ENCODE assay signal across 12 cellular contexts in the genomic region with DNA sequence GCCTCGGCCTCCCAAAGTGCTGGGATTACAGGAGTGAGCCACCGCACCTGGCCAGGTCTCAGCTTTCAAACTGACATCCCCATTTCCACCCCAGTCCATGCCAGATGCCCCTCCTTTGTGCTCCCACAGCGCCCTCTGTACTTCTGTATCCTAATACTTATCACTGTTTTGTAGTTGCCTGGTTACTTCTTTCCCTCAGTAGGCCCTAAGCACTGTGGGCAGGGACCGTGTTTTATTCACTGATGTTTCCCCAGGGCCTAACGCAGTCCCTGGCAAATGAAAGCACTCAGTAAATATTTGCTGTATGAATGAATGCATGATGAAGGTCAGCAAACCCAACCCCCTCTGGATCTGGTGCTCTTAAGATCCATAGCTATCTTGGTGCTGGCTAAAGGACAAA. TPM values are rescaled to one million over a fixed set of nuclear protein-coding genes. Genes with fewer than 3 reads are reported as not detected.
A peak's percentile ranks its signal among the peaks of the same experiment; 100 is the strongest.
DNase-seq lines count a peak whose midpoint lies in the region; ATAC-seq, FAIRE-seq and TF ChIP-seq lines count a peak whose summit lies in the region.
"Had no signal": no experiment of that assay in that cellular context is flagged by ENCODE, and none has a peak within 500 bp of the region (broad histone marks: within the 10 kb centered on the region; RNA-seq: fewer than 3 reads in every experiment).

No MANE protein-coding gene starts in this region.

- H3K4me3 Mint-ChIP-seq in naive thymus-derived CD4-positive, alpha-beta T cell = peak overlapping the region in 3 of 10 donors; percentile 4 to 78 (median 64)

- DNase-seq in ELF-1 (ENCODE audit: low read depth, low spot score) = peak; percentile 30
- peak; percentile 37 for DNase-seq in M059J (ENCODE audit: low read depth)
- DNase-seq in WERI-Rb-1 = no peak
- no peak for DNase-seq in naive thymus-derived CD4-positive, alpha-beta T cell
- DNase-seq in RCC 7860 (ENCODE audit: low spot score) = no peak
- no peak for DNase-seq in MM.1S
- DNase-seq in glomerular visceral epithelial cell (ENCODE audit: extremely low spot score) = no peak
- DNase-seq: left ventricle myocardium inferior, retina, SJCRH30 had no signal

- no peak overlapping the region for H3K4me2 ChIP-seq in MM.1S (ENCODE audit: low read depth, low read length)

- peaks cover 14% of the 10 kb centered on the region for H3F3A ChIP-seq in MM.1S (ENCODE audit: insufficient read depth, low read length)

- CTCF ChIA-PET in naive thymus-derived CD4-positive, alpha-beta T cell (lab: Charles Lee) = interaction anchor here (0.6 to 1.7 kb wide), 2 partner anchors 55 to 97 kb away, joined by 3 to 5 read pairs; no protein-coding TSS in a partner anchor

- TF ChIP-seq CTCF in WERI-Rb-1 (IDR thresholded peaks at IDR 0.05; ENCODE audit: low read depth, low read length) (0 out of 2 replicates have a peak, but pooled peaks have one; percentile 0), MM.1S (IDR thresholded peaks at IDR 0.05; ENCODE audit: low read length) (no peak)

- intact Hi-C loops in naive thymus-derived CD4-positive, alpha-beta T cell (cut with micrococcal nuclease) = no loop called here

- H3K9me3 ChIP-seq in WERI-Rb-1 (ENCODE audit: severe bottlenecking) (no peaks in the 10 kb centered on the region), MM.1S (replicated peaks; ENCODE audit: insufficient read depth, low read length) (no peaks in the 10 kb centered on the region)
- H3K9me3 ChIP-seq in naive thymus-derived CD4-positive, alpha-beta T cell (ENCODE audit: control insufficient read depth in 2 of 3, low read length in 3 of 3) = no peaks in the 10 kb centered on the region
- H3K9me3 ChIP-seq: left ventricle myocardium inferior, SJCRH30 had no signal

- H3K4me1 Mint-ChIP-seq in naive thymus-derived CD4-positive, alpha-beta T cell = peaks cover 27 to 52% (median 42%) of the 10 kb centered on the region in 7 donors

- FAIRE-seq in RCC 7860 (lab: Jason Lieb, UNC) = no peak
- FAIRE-seq: G401.6 had no signal

- no peak overlapping the region for H2AFZ ChIP-seq in MM.1S (ENCODE audit: low read length)

- H3K9me3 Mint-ChIP-seq in naive thymus-derived CD4-positive, alpha-beta T cell = no peaks in the 10 kb centered on the region

- peaks cover 14 to 21% of the 10 kb centered on the region in 2 donors for H3K4me1 ChIP-seq in naive thymus-derived CD4-positive, alpha-beta T cell (ENCODE audit: control insufficient read depth in 2 of 2, insufficient read depth in 2 of 2, low read length in 2 of 2)
- H3K4me1 ChIP-seq in MM.1S (ENCODE audit: low read length) = 0 out of 2 replicates have a peak, but pooled peaks cover 7% of the 10 kb centered on the region

- ATAC-seq in naive thymus-derived CD4-positive, alpha-beta T cell = no peak

- H3K27ac ChIP-seq in WERI-Rb-1 (no peak overlapping the region), MM.1S (ENCODE audit: low read length) (no peak overlapping the region)
- H3K27ac ChIP-seq in naive thymus-derived CD4-positive, alpha-beta T cell (ENCODE audit: low read depth, low read length) = no peak overlapping the region
- H3K27ac ChIP-seq: left ventricle myocardium inferior, SJCRH30 had no signal

- no peak overlapping the region for H3K9ac ChIP-seq in MM.1S (ENCODE audit: low read length)

- H3K27me3 Mint-ChIP-seq in naive thymus-derived CD4-positive, alpha-beta T cell = peaks cover 0 to 10% (median 0%) of the 10 kb centered on the region in 5 donors

- no peak overlapping the region for H3K4me3 ChIP-seq in WERI-Rb-1 (ENCODE audit: low read depth, low read length)
- H3K4me3 ChIP-seq in naive thymus-derived CD4-positive, alpha-beta T cell (ENCODE audit: low read length) = no peak overlapping the region
- no peak overlapping the region for H3K4me3 ChIP-seq in MM.1S (ENCODE audit: low read length)
- H3K4me3 ChIP-seq: left ventricle myocardium inferior, SJCRH30 had no signal

- H3K36me3 Mint-ChIP-seq in naive thymus-derived CD4-positive, alpha-beta T cell = peaks cover 0 to 26% (median 0%) of the 10 kb centered on the region in 5 donors

- H3K27ac Mint-ChIP-seq in naive thymus-derived CD4-positive, alpha-beta T cell = peak overlapping the region in 7 of 9 donors; percentile 50 to 90 (median 80)

- POLR2A ChIA-PET in naive thymus-derived CD4-positive, alpha-beta T cell (lab: Charles Lee) = interaction anchor here (1.3 to 1.6 kb wide), 2 partner anchors 14 to 66 kb away, joined by 3 to 4 read pairs; no protein-coding TSS in a partner anchor

- H3K27me3 ChIP-seq in WERI-Rb-1 (ENCODE audit: insufficient read depth, low read depth, severe bottlenecking) = no peaks in the 10 kb centered on the region
- H3K27me3 ChIP-seq in naive thymus-derived CD4-positive, alpha-beta T cell (ENCODE audit: control insufficient read depth in 2 of 2, insufficient read depth in 2 of 2, low read length in 2 of 2) = no peaks in the 10 kb centered on the region
- H3K27me3 ChIP-seq in MM.1S (replicated peaks; ENCODE audit: insufficient read depth, low read length) = no peaks in the 10 kb centered on the region
- H3K27me3 ChIP-seq: SJCRH30 had no signal

- H3K36me3 ChIP-seq in WERI-Rb-1 = peaks cover 23% of the 10 kb centered on the region
- peaks cover 0 to 28% (median 13%) of the 10 kb centered on the region in 3 experiments for H3K36me3 ChIP-seq in naive thymus-derived CD4-positive, alpha-beta T cell (ENCODE audit: control insufficient read depth in 2 of 3, insufficient read depth in 3 of 3, low read length in 3 of 3)
- no peaks in the 10 kb centered on the region for H3K36me3 ChIP-seq in MM.1S (replicated peaks; ENCODE audit: insufficient read depth, low read length)
- H3K36me3 ChIP-seq: SJCRH30 had no signal

- no peaks in the 10 kb centered on the region for H4K20me1 ChIP-seq in MM.1S (ENCODE audit: insufficient read depth, low read length)

- H3K9me2 ChIP-seq in MM.1S (replicated peaks; ENCODE audit: insufficient read depth, low read length) = no peaks in the 10 kb centered on the region

- H3K79me2 ChIP-seq in MM.1S (ENCODE audit: low read length) = peaks cover 22% of the 10 kb centered on the region

RNA-seq across cellular contexts. Expression of a gene that starts 2.2 kb away (rescaled TPM):
- total RNA-seq in M059J (2014; rRNA removed; shearing (Covaris generic)) = 10.3 and 10.4 TPM in 2 replicates
- total RNA-seq in naive thymus-derived CD4-positive, alpha-beta T cell = 10 to 100 TPM in 4 of 5 experiments, 1 to 10 TPM in 1; 8.1 to 20.7 (median 17.2) TPM
- 1 to 10 TPM; 1.6 to 4.2 TPM for polyA plus RNA-seq in naive thymus-derived CD4-positive, alpha-beta T cell

RNA-seq across cellular contexts. Expression of a gene that starts 5.2 kb away (rescaled TPM):
- total RNA-seq in M059J (2014; rRNA removed; shearing (Covaris generic)) = 66.8 and 84.0 TPM in 2 replicates
- 10 to 100 TPM; 48.6 to 63.4 (median 53.8) TPM for total RNA-seq in naive thymus-derived CD4-positive, alpha-beta T cell
- 10 to 100 TPM; 35.7 to 45.7 TPM for polyA plus RNA-seq in naive thymus-derived CD4-positive, alpha-beta T cell

RNA-seq across cellular contexts. Expression of a gene that starts 5.4 kb away (rescaled TPM):
- 36.6 and 53.2 TPM in 2 replicates for total RNA-seq in M059J (2014; rRNA removed; shearing (Covaris generic))
- 10 to 100 TPM; 39.3 to 68.4 (median 59.2) TPM for total RNA-seq in naive thymus-derived CD4-positive, alpha-beta T cell
- polyA plus RNA-seq in naive thymus-derived CD4-positive, alpha-beta T cell = 10 to 100 TPM; 32.8 to 38.8 TPM

RNA-seq across cellular contexts. Expression of a gene that starts 21.1 kb away (rescaled TPM):
- total RNA-seq in M059J (2014; rRNA removed; shearing (Covaris generic)) = 1.3 and 1.4 TPM in 2 replicates
- 10 to 100 TPM; 24.0 to 65.8 (median 62.2) TPM for total RNA-seq in naive thymus-derived CD4-positive, alpha-beta T cell
- 1 to 10 TPM in 1 of 2 donors, under 1 TPM in 1; 0.90 to 2.8 TPM for polyA plus RNA-seq in naive thymus-derived CD4-positive, alpha-beta T cell

RNA-seq across cellular contexts. Expression of a gene that starts 35.1 kb away (rescaled TPM):
- not detected in 2 replicates for total RNA-seq in M059J (2014; rRNA removed; shearing (Covaris generic))
- 1 to 10 TPM in 4 of 5 experiments, under 1 TPM in 1; 0.56 to 7.0 (median 1.7) TPM for total RNA-seq in naive thymus-derived CD4-positive, alpha-beta T cell
- polyA plus RNA-seq in naive thymus-derived CD4-positive, alpha-beta T cell = not detected
- total RNA-seq: fibroblast of villous mesenchyme, SJCRH30 had no signal

Comparison
In these comparisons a context has a peak if more than half of its experiments do, and no peak if none do; other contexts are left out.
1. DNase-seq: peak in ELF-1 (single experiment) and M059J (single experiment); none in WERI-Rb-1 (single experiment), naive thymus-derived CD4-positive, alpha-beta T cell (0 of 9), RCC 7860 (single experiment), MM.1S (single experiment) and glomerular visceral epithelial cell (single experiment).